ENCODE assay signal across 8 cellular contexts in genomic region chr3:37779289-37780152, GRCh38.
DNase-seq lines count a peak whose midpoint lies in the region; ATAC-seq, FAIRE-seq and TF ChIP-seq lines count a peak whose summit lies in the region.

No MANE protein-coding gene starts in this region.

- no peaks in the 10 kb centered on the region for H3K4me1 ChIP-seq in Caco-2
- no peaks in the 10 kb centered on the region for H3K4me1 ChIP-seq in RWPE2 (ENCODE audit: insufficient read depth, poor library complexity, severe bottlenecking)
- no peaks in the 10 kb centered on the region for H3K4me1 ChIP-seq in endothelial cell of umbilical vein (ENCODE audit: control insufficient read depth, extremely low read depth, insufficient read depth, low read length)

- no peak overlapping the region for H3K4me3 Mint-ChIP-seq in Caco-2 (ENCODE audit: unreplicated experiment)

- dilution Hi-C loops in endothelial cell of umbilical vein (cut with MboI; ENCODE audit: extremely low pct_ligation_motif_present, low sequenced_read_pairs) = no loop called here

- H3K4me1 Mint-ChIP-seq in Caco-2 (ENCODE audit: low read depth, unreplicated experiment) = no peaks in the 10 kb centered on the region

- POLR2A ChIA-PET in Caco-2 (lab: Charles Lee) = no interaction called here
- POLR2A ChIA-PET in endothelial cell of umbilical vein (lab: Charles Lee) = interaction anchor here (1.0 kb wide), 1 partner anchor 278 kb away, joined by 4 read pairs; no protein-coding TSS in a partner anchor

- TF ChIP-seq CTCF in Caco-2 (IDR thresholded peaks at IDR 0.05; ENCODE audit: insufficient read depth in 1 of 2, low read depth in 1 of 2, low read length in 1 of 2, severe bottlenecking in 1 of 2, unreplicated experiment in 1 of 2) (peak; percentile 71 to 80), RWPE2 (IDR thresholded peaks at IDR 0.05; ENCODE audit: poor library complexity, severe bottlenecking) (peak; percentile 90), endothelial cell of umbilical vein (IDR thresholded peaks at IDR 0.05; ENCODE audit: extremely low read depth in 1 of 2, insufficient read depth in 1 of 2, low read depth in 1 of 2, low read length in 2 of 2) (peak; percentile 67 to 80)

- H3K27me3 ChIP-seq in Caco-2 (replicated peaks; ENCODE audit: control insufficient read depth, insufficient read depth, low read length) (no peaks in the 10 kb centered on the region), RWPE2 (ENCODE audit: insufficient read depth, poor library complexity, severe bottlenecking) (no peaks in the 10 kb centered on the region), endothelial cell of umbilical vein (ENCODE audit: control insufficient read depth in 2 of 2, insufficient read depth in 2 of 2, low read length in 2 of 2) (no peaks in the 10 kb centered on the region)

- intact Hi-C loops in Caco-2 (cut with micrococcal nuclease; ENCODE audit: unreplicated experiment) = loop anchor here (1.0 to 2.0 kb wide), 3 partner anchors 221 to 325 kb away; no protein-coding TSS in a partner anchor
- intact Hi-C loops in endothelial cell of umbilical vein (cut with micrococcal nuclease) = loop anchor here (1.0 kb wide), 2 partner anchors 471 to 1050 kb away; no protein-coding TSS in a partner anchor

- no peaks in the 10 kb centered on the region for H3K27me3 Mint-ChIP-seq in Caco-2 (ENCODE audit: insufficient read depth, unreplicated experiment)

- no TSS peak for BruUV-seq in Caco-2 (replicated peaks; lab: Mats Ljungman, UMichigan)
- no TSS peak for BruUV-seq in endothelial cell of umbilical vein (replicated peaks; lab: Mats Ljungman, UMichigan)

- H2AFZ ChIP-seq in endothelial cell of umbilical vein (ENCODE audit: low read depth, low read length) = no peak overlapping the region

- H3K79me2 ChIP-seq in endothelial cell of umbilical vein (ENCODE audit: control insufficient read depth, insufficient read depth, low read length) = no peaks in the 10 kb centered on the region

- H3K4me2 ChIP-seq in endothelial cell of umbilical vein (ENCODE audit: insufficient read depth, low read length) = no peak overlapping the region

- ATAC-seq in RWPE2 (ENCODE audit: low read depth) = peak; percentile 82
- ATAC-seq in GM18517 (IDR thresholded peaks at IDR 0.05; ENCODE audit: unreplicated experiment) = no peak

- H3K9ac ChIP-seq in endothelial cell of umbilical vein (replicated peaks; ENCODE audit: extremely low read depth, insufficient read depth, low read length) = no peak overlapping the region

- CTCF ChIA-PET in Caco-2 (lab: Charles Lee) = interaction anchor here (0.6 to 1.6 kb wide), 5 partner anchors 14 to 325 kb away, joined by 3 to 8 read pairs (median 5); no protein-coding TSS in a partner anchor
- CTCF ChIA-PET in endothelial cell of umbilical vein (lab: Charles Lee) = interaction anchor here (0.5 to 1.6 kb wide), 34 partner anchors 9 to 1052 kb away, joined by 3 to 17 read pairs (median 4); no protein-coding TSS in a partner anchor

- H3K36me3 ChIP-seq in Caco-2 (ENCODE audit: control insufficient read depth, insufficient read depth, low read length) = no peaks in the 10 kb centered on the region
- H3K36me3 ChIP-seq in RWPE2 (ENCODE audit: low read depth) = no peaks in the 10 kb centered on the region
- no peaks in the 10 kb centered on the region for H3K36me3 ChIP-seq in endothelial cell of umbilical vein (ENCODE audit: control insufficient read depth in 2 of 2, extremely low read depth in 1 of 2, insufficient read depth in 2 of 2, low read length in 2 of 2)

- no peaks in the 10 kb centered on the region for H4K20me1 ChIP-seq in endothelial cell of umbilical vein (replicated peaks; ENCODE audit: control insufficient read depth, extremely low read depth, insufficient read depth, low read length)

- H3K4me3 ChIP-seq in Caco-2 (ENCODE audit: low read depth, low read length) (no peak overlapping the region), RWPE2 (ENCODE audit: severe bottlenecking) (no peak overlapping the region), endothelial cell of umbilical vein (replicated peaks in 1 of 3; ENCODE audit: insufficient read depth in 1 of 3, low read depth in 1 of 3, low read length in 3 of 3) (no peak overlapping the region)

- FAIRE-seq in endothelial cell of umbilical vein (lab: Jason Lieb, UNC) = peak; percentile 93

- no peak for TF ChIP-seq POLR2A in endothelial cell of umbilical vein (IDR thresholded peaks at IDR 0.05; ENCODE audit: low read depth, low read length)

- no peaks in the 10 kb centered on the region for H3K9me1 ChIP-seq in endothelial cell of umbilical vein (replicated peaks; ENCODE audit: control insufficient read depth, extremely low read depth, insufficient read depth, low read length)

- H3K36me3 Mint-ChIP-seq in Caco-2 (ENCODE audit: insufficient read depth, unreplicated experiment) = peaks cover 30% of the 10 kb centered on the region

- no peak overlapping the region for H3K27ac Mint-ChIP-seq in Caco-2 (ENCODE audit: unreplicated experiment)

- no peaks in the 10 kb centered on the region for H3K9me3 Mint-ChIP-seq in Caco-2 (ENCODE audit: unreplicated experiment)

- peak; percentile 54 to 59 for DNase-seq in Caco-2
- DNase-seq in GM19240 (ENCODE audit: insufficient read length, low spot score) = peak; percentile 64
- DNase-seq in M059J (ENCODE audit: low read depth) = peak; percentile 60
- DNase-seq in RWPE2 (ENCODE audit: low spot score) = no peak
- peak; percentile 76 for DNase-seq in endothelial cell of umbilical vein (ENCODE audit: low read depth, low spot score)
- peak; percentile 57 for DNase-seq in midbrain (lab: John Stamatoyannopoulos, UW)
- DNase-seq in UCSD-AML1 (lab: John Stamatoyannopoulos, UW; ENCODE audit: unreplicated experiment) = no peak

- H3K27ac ChIP-seq in RWPE2 (ENCODE audit: poor library complexity, severe bottlenecking) (no peak overlapping the region), endothelial cell of umbilical vein (ENCODE audit: insufficient read depth, low read depth, low read length) (no peak overlapping the region)

- H3K9me3 ChIP-seq in Caco-2 (peaks cover 4% of the 10 kb centered on the region; the same call in 1 of the 2 replicates), RWPE2 (ENCODE audit: severe bottlenecking) (no peaks in the 10 kb centered on the region), endothelial cell of umbilical vein (replicated peaks; ENCODE audit: control insufficient read depth, insufficient read depth, low read length) (no peaks in the 10 kb centered on the region)

TF ChIP-seq in endothelial cell of umbilical vein, 7 proteins besides CTCF, POLR2A, EP300 and RAD21:
- no peak for TF ChIP-seq MYC (IDR thresholded peaks at IDR 0.05; ENCODE audit: low read depth, low read length)
- no peak for TF ChIP-seq JUN (IDR thresholded peaks at IDR 0.05; ENCODE audit: borderline replicate concordance, insufficient read depth, insufficient read length, low read depth)
- no peak for TF ChIP-seq POLR2AphosphoS5 (IDR thresholded peaks at IDR 0.05; ENCODE audit: insufficient read depth, low read depth, low read length)
- TF ChIP-seq GATA2 (IDR thresholded peaks at IDR 0.05; ENCODE audit: insufficient read depth, insufficient read length, low read depth, low read length) = no peak
- no peak for TF ChIP-seq EZH2 (IDR thresholded peaks at IDR 0.05; ENCODE audit: borderline replicate concordance, low read depth, low read length, severe bottlenecking)
- TF ChIP-seq MAX (IDR thresholded peaks at IDR 0.05; ENCODE audit: insufficient read depth, insufficient read length) = no peak
- no peak for TF ChIP-seq FOS (IDR thresholded peaks at IDR 0.05; ENCODE audit: borderline replicate concordance, insufficient read depth, low read length)

Comparison
In these comparisons a context has a peak if more than half of its experiments do, and no peak if none do; other contexts are left out.
1. DNase-seq: peak in Caco-2 (2 of 2), GM19240 (single experiment), M059J (single experiment), endothelial cell of umbilical vein (single experiment) and midbrain (single experiment); none in RWPE2 (single experiment) and UCSD-AML1 (single experiment).
2. Peak in every context shown above with its lines, with median percentiles within 50 percentile points of each other: CTCF ChIP-seq.